1 cellular context compared by ENCODE assay signal in genomic region chr11:70314730-70315129, GRCh38.
TF ChIP-seq lines count a peak whose summit lies in the region.

No MANE protein-coding gene starts in this region.

TF ChIP-seq in H1, 55 proteins besides CTCF, POLR2A, EP300 and RAD21 (continued from another document):
- TF ChIP-seq KDM4A (IDR thresholded peaks at IDR 0.05; ENCODE audit: low read depth, low read length, severe bottlenecking) (no peak), PHF8 (conservative IDR thresholded peaks at IDR 0.05; ENCODE audit: low read depth, low read length) (no peak), SIN3A (conservative IDR thresholded peaks at IDR 0.05 in 1 of 2, IDR thresholded peaks at IDR 0.05 in 1 of 2; ENCODE audit: low read depth in 1 of 2, low read length in 2 of 2) (no peak), BACH1 (IDR thresholded peaks at IDR 0.05; ENCODE audit: low read length) (no peak)
TF ChIP-seq in H1: peak in this region for 0.
